15 cellular contexts compared by ENCODE assay signal in the genomic region with DNA sequence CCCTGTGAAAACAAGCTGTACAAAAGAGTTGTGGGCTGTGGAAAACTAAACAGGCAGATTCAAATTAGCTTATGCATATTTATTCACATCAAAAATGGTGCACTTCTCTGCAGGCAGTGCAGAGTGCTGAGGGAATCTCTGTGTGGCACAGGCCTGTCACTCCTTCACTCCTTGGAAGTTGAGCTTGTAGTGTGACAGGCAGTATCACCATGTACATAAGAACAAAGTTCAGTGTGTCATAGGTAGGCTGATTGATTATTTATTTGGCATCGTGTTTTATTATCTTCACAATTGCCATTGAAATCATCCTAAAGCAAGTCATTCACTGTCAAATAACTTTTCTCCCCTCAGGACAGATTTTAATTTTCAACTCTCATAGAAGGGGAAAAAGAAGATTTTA.
DNase-seq lines count a peak whose midpoint lies in the region; ATAC-seq lines count a peak whose summit lies in the region.
"Had no signal": no experiment of that assay in that cellular context is flagged by ENCODE, and none has a peak within 500 bp of the region (broad histone marks: within the 10 kb centered on the region; RNA-seq: fewer than 3 reads in every experiment).

No MANE protein-coding gene starts in this region.

- no peak for DNase-seq in Karpas-422
- DNase-seq in mucosa of gallbladder (ENCODE audit: low spot score), result peak; percentile 44
- no peak for DNase-seq in neuronal stem cell (ENCODE audit: low spot score)
- DNase-seq in NOMO-1 treated with dmso at 0.1 percent for 144 hours (lab: John Stamatoyannopoulos, UW; ENCODE audit: unreplicated experiment), result no peak
- no peak for DNase-seq in NCI-H187 (lab: John Stamatoyannopoulos, UW)
- DNase-seq: ACHN, BE2C, Calu3, DMS79 treated with DMSO at 0.1 percent for 48 hours, GF-D8, GOT3, H7, HFFc6 had no signal

- no peaks in the 10 kb centered on the region for H3K9me2 ChIP-seq in Karpas-422 (replicated peaks; ENCODE audit: insufficient read depth, low read length)

- H3K9ac ChIP-seq in Karpas-422 (ENCODE audit: low read length) (no peak overlapping the region), neuronal stem cell (ENCODE audit: low read depth, low read length, poor library complexity) (no peak overlapping the region)

- no peak overlapping the region for H3K4me2 ChIP-seq in Karpas-422 (ENCODE audit: low read depth, low read length, poor library complexity, severe bottlenecking)
- no peak overlapping the region for H3K4me2 ChIP-seq in neuronal stem cell (ENCODE audit: insufficient read depth, low read length, poor library complexity, severe bottlenecking)

- no peak overlapping the region for H2BK5ac ChIP-seq in neuronal stem cell (ENCODE audit: low read length)

- ATAC-seq in GM21367 (IDR thresholded peaks at IDR 0.05; ENCODE audit: unreplicated experiment), result no peak
- ATAC-seq: HCT116 had no signal

- no peak overlapping the region for H3K18ac ChIP-seq in neuronal stem cell (ENCODE audit: low read length)

- no peaks in the 10 kb centered on the region for H3K79me2 ChIP-seq in Karpas-422 (ENCODE audit: low read length)

- no peak overlapping the region for H4K91ac ChIP-seq in neuronal stem cell (ENCODE audit: low read depth, low read length, poor library complexity)

- H2AK5ac ChIP-seq in neuronal stem cell (ENCODE audit: low read depth, low read length), result no peak overlapping the region

- no peak overlapping the region for H3K14ac ChIP-seq in neuronal stem cell (ENCODE audit: low read length)

- H3K23ac ChIP-seq in neuronal stem cell (ENCODE audit: low read depth, low read length, poor library complexity), result no peak overlapping the region

- H4K20me1 ChIP-seq in Karpas-422 (ENCODE audit: insufficient read depth, low read depth, low read length), result no peaks in the 10 kb centered on the region

- no peaks in the 10 kb centered on the region for H3K79me1 ChIP-seq in neuronal stem cell (ENCODE audit: low read depth, low read length)

- H3K27ac ChIP-seq in Karpas-422 (ENCODE audit: low read length) (peak overlapping the region; percentile 99), neuronal stem cell (replicated peaks; ENCODE audit: low read length) (no peak overlapping the region)

- no peak overlapping the region for H2BK15ac ChIP-seq in neuronal stem cell (ENCODE audit: low read length)

- no CpG with 5 or more reads among the region's 1 CpG for WGBS in neuronal stem cell (ENCODE audit: extremely low coverage in 2 of 2, insufficient read length in 2 of 2, insufficient replicate concordance in 1 of 2), 2 donors

- no peak overlapping the region for H3K4me3 ChIP-seq in Karpas-422 (ENCODE audit: low read length)
- H3K4me3 ChIP-seq in neuronal stem cell (ENCODE audit: low read length in 2 of 2), result no peak overlapping the region

- H3K4me1 ChIP-seq in Karpas-422 (ENCODE audit: low read length), result peaks cover 65% of the 10 kb centered on the region
- H3K4me1 ChIP-seq in neuronal stem cell (ENCODE audit: control insufficient read depth in 2 of 2, insufficient read depth in 1 of 2, low read depth in 1 of 2, low read length in 2 of 2), result no peaks in the 10 kb centered on the region
- H3K4me1 ChIP-seq: BE2C had no signal

- peak overlapping the region; percentile 65 for H4K8ac ChIP-seq in neuronal stem cell (ENCODE audit: low read depth, low read length)

- no peak overlapping the region for H2BK120ac ChIP-seq in neuronal stem cell (ENCODE audit: low read depth, low read length)

- peak overlapping the region; percentile 37 for H2AFZ ChIP-seq in Karpas-422 (ENCODE audit: low read length)
- no peak overlapping the region for H2AFZ ChIP-seq in neuronal stem cell (ENCODE audit: low read length)

- H3K36me3 ChIP-seq in Karpas-422 (ENCODE audit: insufficient read depth, low read length) (peaks cover 3% of the 10 kb centered on the region; the same call in 1 of the 2 replicates), neuronal stem cell (replicated peaks in 1 of 2; ENCODE audit: control insufficient read depth in 2 of 2, insufficient read depth in 2 of 2, low read length in 2 of 2) (no peaks in the 10 kb centered on the region)
- H3K36me3 ChIP-seq: BE2C had no signal

- no peak overlapping the region for H3K4ac ChIP-seq in neuronal stem cell (ENCODE audit: low read length)

- H3K9me3 ChIP-seq in Karpas-422 (ENCODE audit: low read length) (no peaks in the 10 kb centered on the region), neuronal stem cell (replicated peaks in 1 of 2; ENCODE audit: control insufficient read depth in 2 of 2, insufficient read depth in 1 of 2, low read depth in 1 of 2, low read length in 2 of 2) (no peaks in the 10 kb centered on the region)
- H3K9me3 ChIP-seq: BE2C had no signal

- H3K27me3 ChIP-seq in Karpas-422 (ENCODE audit: low read length) (no peaks in the 10 kb centered on the region), neuronal stem cell (ENCODE audit: control insufficient read depth in 3 of 3, insufficient read depth in 3 of 3, low read depth in 1 of 3, low read length in 3 of 3) (no peaks in the 10 kb centered on the region)
- H3K27me3 ChIP-seq: BE2C had no signal

- no peak overlapping the region for H2BK12ac ChIP-seq in neuronal stem cell (ENCODE audit: low read length)
